ENCODE assay signal across 33 cellular contexts in genomic region chr20:5447188-5447587, GRCh38.
"Had no signal": no experiment of that assay in that cellular context is flagged by ENCODE, and none has a peak within 500 bp of the region (broad histone marks: within the 10 kb centered on the region; RNA-seq: fewer than 3 reads in every experiment).

No MANE protein-coding gene starts in this region.

- H3K27ac ChIP-seq: KMS-11 had no signal

- H3K9me3 ChIP-seq: MG63 had no signal

- H3K27me3 ChIP-seq: MG63 had no signal

- DNase-seq: Karpas-422, Kasumi-1, MG63, MM.1S, MV-4-11, NCI-H1048, NCI-H1092, NCI-H1092 treated with DMSO at 0.1 percent for 48 hours, NCI-H1105, NCI-H1105 treated with DMSO at 0.1 percent for 48 hours, NCI-H1417 treated with DMSO at 0.1 percent for 48 hours, NCI-H1436, NCI-H1436 treated with DMSO at 0.1 percent for 48 hours, NCI-H146, NCI-H1694, NCI-H1694 treated with DMSO at 0.1 percent for 48 hours, NCI-H187, NCI-H187 treated with DMSO at 0.1 percent for 48 hours, NCI-H1930, NCI-H2029, NCI-H2029 treated with DMSO at 0.1 percent for 48 hours, NCI-H2081, NCI-H2081 treated with DMSO at 0.1 percent for 48 hours, NCI-H2107, NCI-H2171, NCI-H2171 treated with DMSO at 0.1 percent for 48 hours, NCI-H2227 treated with DMSO at 0.1 percent for 48 hours, NCI-H226, NCI-H345, NCI-H446, NCI-H446 treated with DMSO at 0.1 percent for 48 hours, NCI-H510A had no signal

- H3K9ac ChIP-seq: KMS-11 had no signal

- H3K36me3 ChIP-seq: MG63 had no signal

- H3K4me3 ChIP-seq: MG63 had no signal

- H3K4me2 ChIP-seq: KMS-11 had no signal
